In the genomic region with DNA sequence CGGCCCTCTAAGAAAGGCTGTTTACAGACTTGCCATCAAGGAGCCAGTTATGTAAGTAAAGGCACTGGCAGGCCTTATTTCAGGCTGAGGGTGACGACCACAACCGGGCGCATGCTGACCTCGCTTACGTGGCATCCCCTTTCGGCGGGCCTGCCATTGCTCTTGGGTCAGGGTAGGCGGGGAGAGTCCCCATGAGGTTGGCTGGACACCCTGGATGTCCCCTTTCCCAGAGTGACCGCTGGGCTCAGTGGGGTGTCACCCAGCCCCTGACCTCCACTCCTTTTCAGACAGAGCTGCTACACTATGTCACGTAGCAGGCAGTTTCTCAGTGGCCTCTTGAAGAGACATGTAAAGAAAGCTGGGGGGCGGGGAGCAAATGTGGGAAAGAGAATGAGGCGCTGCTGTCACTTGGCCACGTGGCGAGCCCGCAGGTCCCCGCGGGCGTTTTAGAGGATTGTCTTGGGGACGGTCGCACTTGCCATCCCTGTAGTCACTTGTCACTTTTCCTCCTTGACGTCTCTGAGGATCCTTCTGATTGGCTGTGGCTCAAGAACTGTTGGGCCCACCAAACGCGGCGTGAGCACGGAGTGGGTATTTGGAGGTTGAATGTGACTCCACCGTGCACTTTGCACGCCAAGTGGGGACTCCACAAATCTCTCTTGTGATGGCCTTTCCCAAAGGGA, we compare ENCODE assay signal across 33 cellular contexts. TPM values are rescaled to one million over a fixed set of nuclear protein-coding genes. Genes with fewer than 3 reads are reported as not detected.
A peak's percentile ranks its signal among the peaks of the same experiment; 100 is the strongest.
DNase-seq lines count a peak whose midpoint lies in the region; ATAC-seq and TF ChIP-seq lines count a peak whose summit lies in the region.
"Had no signal": no experiment of that assay in that cellular context is flagged by ENCODE, and none has a peak within 500 bp of the region (broad histone marks: within the 10 kb centered on the region; RNA-seq: fewer than 3 reads in every experiment).

No MANE protein-coding gene starts in this region.

- H3K9me3 ChIP-seq in mucosa of descending colon (no peaks in the 10 kb centered on the region), upper lobe of right lung (no peaks in the 10 kb centered on the region)
- H3K9me3 ChIP-seq: HAP-1, pancreas, right atrium auricular region, stomach had no signal

- CTCF ChIA-PET in activated B cell treated with CpG ODN at 0.5 μM for 24 hours (lab: Charles Lee) = interaction anchor here (0.6 to 1.6 kb wide), 2 partner anchors 24 to 246 kb away, joined by 3 to 4 read pairs; no protein-coding TSS in a partner anchor

- peaks cover 78% of the 10 kb centered on the region for H3K36me3 Mint-ChIP-seq in activated B cell treated with CpG ODN at 0.5 μM for 24 hours (ENCODE audit: low read depth)

- no peaks in the 10 kb centered on the region for H3K27me3 Mint-ChIP-seq in activated B cell treated with CpG ODN at 0.5 μM for 24 hours
- H3K27me3 Mint-ChIP-seq: activated CD4-positive, alpha-beta T cell treated with anti-CD3 and anti-CD28 coated beads, Interleukin-2, amount 10 ng/mL, durations not matched to agents 24 days and 14 days; B cell; central memory CD8-positive, alpha-beta T cell; dendritic cell treated with granulocyte-macrophage colony-stimulating factor and Interleukin-4, amounts not matched to agents 40 ng/mL and 50 ng/mL, for 4 days; type B pancreatic cell had no signal

- H3K9me3 Mint-ChIP-seq in activated B cell treated with CpG ODN at 0.5 μM for 24 hours = no peaks in the 10 kb centered on the region
- H3K9me3 Mint-ChIP-seq: activated CD4-positive, alpha-beta T cell treated with anti-CD3 and anti-CD28 coated beads, Interleukin-2, amount 10 ng/mL, durations not matched to agents 24 days and 14 days; activated T-cell treated with anti-CD3 and anti-CD28 coated beads, Interleukin-2, amount 50 U/mL, for 4 hours; central memory CD8-positive, alpha-beta T cell; dendritic cell treated with granulocyte-macrophage colony-stimulating factor and Interleukin-4, amounts not matched to agents 40 ng/mL and 50 ng/mL, for 4 days had no signal

- ATAC-seq in left cardiac atrium (no peak), left ventricle myocardium superior (no peak), activated B cell treated with CpG ODN at 0.5 μM for 24 hours (ENCODE audit: low read depth) (no peak), mucosa of descending colon (no peak), upper lobe of right lung (no peak), HG03442 (IDR thresholded peaks at IDR 0.05; ENCODE audit: unreplicated experiment) (no peak), HG03280 (IDR thresholded peaks at IDR 0.05; ENCODE audit: unreplicated experiment) (no peak)
- ATAC-seq: activated T-cell treated with anti-CD3 and anti-CD28 coated beads, Interleukin-2, amount 50 U/mL, for 4 hours; esophagus mucosa; pancreas; SK-N-SH treated with all-trans-retinoic acid at 6 μM for 48 hours had no signal

- POLR2A ChIA-PET in activated B cell treated with CpG ODN at 0.5 μM for 24 hours (lab: Charles Lee) = no interaction called here

- TF ChIP-seq CTCF in activated B cell treated with CpG ODN at 0.5 μM for 24 hours (IDR thresholded peaks at IDR 0.05) (no peak), mucosa of descending colon (IDR thresholded peaks at IDR 0.05) (no peak), upper lobe of right lung (IDR thresholded peaks at IDR 0.05) (no peak)

- peak overlapping the region; percentile 6 for H3K27ac Mint-ChIP-seq in activated B cell treated with CpG ODN at 0.5 μM for 24 hours
- H3K27ac Mint-ChIP-seq: activated CD4-positive, alpha-beta T cell treated with anti-CD3 and anti-CD28 coated beads, Interleukin-2, amount 10 ng/mL, durations not matched to agents 24 days and 14 days; B cell; dendritic cell treated with granulocyte-macrophage colony-stimulating factor and Interleukin-4, amounts not matched to agents 40 ng/mL and 50 ng/mL, for 4 days; type B pancreatic cell had no signal

- H3K27ac ChIP-seq in upper lobe of right lung = no peak overlapping the region
- H3K27ac ChIP-seq: pancreas, right atrium auricular region, stomach had no signal

- H3K27me3 ChIP-seq in upper lobe of right lung = no peaks in the 10 kb centered on the region
- H3K27me3 ChIP-seq: pancreas, right atrium auricular region, stomach had no signal

- no peaks in the 10 kb centered on the region for H3K4me1 ChIP-seq in mucosa of descending colon (ENCODE audit: low read depth)
- no peaks in the 10 kb centered on the region for H3K4me1 ChIP-seq in upper lobe of right lung
- H3K4me1 ChIP-seq: HAP-1, pancreas, right atrium auricular region had no signal

- H3K4me3 ChIP-seq in mucosa of descending colon (no peak overlapping the region), upper lobe of right lung (no peak overlapping the region)
- H3K4me3 ChIP-seq: HAP-1, pancreas, right atrium auricular region, stomach had no signal

- no peaks in the 10 kb centered on the region for H3K36me3 ChIP-seq in mucosa of descending colon (ENCODE audit: low read depth)
- peaks cover 32% of the 10 kb centered on the region for H3K36me3 ChIP-seq in upper lobe of right lung
- H3K36me3 ChIP-seq: HAP-1 had no signal

- intact Hi-C loops in left cardiac atrium (cut with DNase I) (no loop called here), left ventricle myocardium superior (cut with micrococcal nuclease) (no loop called here), activated B cell treated with CpG ODN at 0.5 μM for 24 hours (cut with micrococcal nuclease) (no loop called here), mucosa of descending colon (cut with DNase I, micrococcal nuclease) (no loop called here), upper lobe of right lung (cut with DNase I) (no loop called here)

- H3K4me1 Mint-ChIP-seq in activated B cell treated with CpG ODN at 0.5 μM for 24 hours = peaks cover 9% of the 10 kb centered on the region
- H3K4me1 Mint-ChIP-seq: central memory CD8-positive, alpha-beta T cell had no signal

- H3K4me3 Mint-ChIP-seq in activated B cell treated with CpG ODN at 0.5 μM for 24 hours = no peak overlapping the region
- H3K4me3 Mint-ChIP-seq: activated CD4-positive, alpha-beta T cell treated with anti-CD3 and anti-CD28 coated beads, Interleukin-2, amount 10 ng/mL, durations not matched to agents 24 days and 14 days; activated T-cell treated with anti-CD3 and anti-CD28 coated beads, Interleukin-2, amount 50 U/mL, for 4 hours; B cell; central memory CD8-positive, alpha-beta T cell; dendritic cell treated with granulocyte-macrophage colony-stimulating factor and Interleukin-4, amounts not matched to agents 40 ng/mL and 50 ng/mL, for 4 days; type B pancreatic cell had no signal

- DNase-seq in left cardiac atrium (peak; percentile 12), left ventricle myocardium superior (no peak), activated B cell treated with CpG ODN at 0.5 μM for 24 hours (peak; percentile 12), mucosa of descending colon (peak in 2 of 3 donors; percentile 21 to 37), upper lobe of right lung (peak; percentile 58), CD1c-positive myeloid dendritic cell (ENCODE audit: extremely low spot score) (no peak)
- DNase-seq: ACHN; activated CD4-positive, alpha-beta T cell treated with anti-CD3 and anti-CD28 coated beads, Interleukin-2, amount 10 ng/mL, durations not matched to agents 24 days and 14 days; activated T-cell treated with anti-CD3 and anti-CD28 coated beads, Interleukin-2, amount 50 U/mL, for 4 hours; mammary epithelial cell; MV-4-11; NCI-H146; NCI-H2107; NCI-H345; NCI-H69; Right ventricle myocardium superior; stimulated activated CD4-positive, alpha-beta T cell treated with anti-CD3 and anti-CD28 coated beads, Interleukin-2, amount 100 ng/mL, for 48 hours; stomach; T-helper 2 cell had no signal

RNA-seq across cellular contexts. Expression of a gene that starts 42.2 kb away (rescaled TPM):
- total RNA-seq in left cardiac atrium = 1 to 10 TPM; 1.9 to 3.7 TPM
- total RNA-seq in left ventricle myocardium superior = 4.0 TPM
- total RNA-seq in activated B cell treated with CpG ODN at 0.5 μM for 24 hours = 39.8 and 47.9 TPM in 2 replicates
- 100 to 1,000 TPM in 1 of 3 donors, 10 to 100 TPM in 2; 52.3 to 179 (median 92.3) TPM for total RNA-seq in mucosa of descending colon
- 21.6 TPM for total RNA-seq in upper lobe of right lung
- total RNA-seq: LHCN-M2 had no signal

RNA-seq across cellular contexts. Expression of a gene that starts 59.9 kb away (rescaled TPM):
- not detected for total RNA-seq in left cardiac atrium
- not detected for total RNA-seq in left ventricle myocardium superior
- 0.38 TPM in 1 of 2 replicates, not detected in the other for total RNA-seq in activated B cell treated with CpG ODN at 0.5 μM for 24 hours
- total RNA-seq in mucosa of descending colon = 1 to 10 TPM; 4.0 to 7.6 (median 4.5) TPM
- 0.84 TPM for total RNA-seq in upper lobe of right lung
- total RNA-seq: activated CD4-positive, alpha-beta T cell treated with anti-CD3 and anti-CD28 coated beads, Interleukin-2, amount 10 ng/mL, durations not matched to agents 24 days and 14 days; activated CD8-positive, alpha-beta memory T cell treated with anti-CD3 and anti-CD28 coated beads for 36 hours; activated T-cell treated with anti-CD3 and anti-CD28 coated beads, Interleukin-2, amount 50 U/mL, for 4 hours; fibroblast of villous mesenchyme; LHCN-M2; right atrium auricular region; Right ventricle myocardium superior had no signal

Comparison
In these comparisons a context has a peak if more than half of its experiments do, and no peak if none do; other contexts are left out.
1. DNase-seq: peak in left cardiac atrium (single experiment), activated B cell treated with CpG ODN at 0.5 μM for 24 hours (single experiment), mucosa of descending colon (2 of 3) and upper lobe of right lung (single experiment); none in left ventricle myocardium superior (single experiment) and CD1c-positive myeloid dendritic cell (single experiment).